Comparison of ENCODE assay signal across 8 cellular contexts in genomic region chr10:112182808-112183328, GRCh38. TPM values are rescaled to one million over a fixed set of nuclear protein-coding genes. Genes with fewer than 3 reads are reported as not detected.
A peak's percentile ranks its signal among the peaks of the same experiment; 100 is the strongest.
DNase-seq lines count a peak whose midpoint lies in the region; ATAC-seq and TF ChIP-seq lines count a peak whose summit lies in the region.

No MANE protein-coding gene starts in this region.

- peak overlapping the region; percentile 41 to 84 (median 66) for H3K4me3 ChIP-seq in transverse colon

- peak overlapping the region; percentile 63 for H3K27ac Mint-ChIP-seq in activated T-cell treated with anti-CD3 and anti-CD28 coated beads, Interleukin-2, amount 50 U/mL, for 72 hours
- peak overlapping the region; percentile 32 to 89 for H3K27ac Mint-ChIP-seq in activated naive CD4-positive, alpha-beta T cell treated with anti-CD3 and anti-CD28 coated beads, Interleukin-2, amount 50 U/mL, for 72 hours

- intact Hi-C loops in transverse colon (cut with DNase I; ENCODE audit: low total_unique reads) = no loop called here

- in situ Hi-C loops in transverse colon (cut with MboI; ENCODE audit: low pct_ligation_motif_present in 1 of 4, low pct_unique_long_range_greater_than_20kb in 1 of 4, low sequenced_read_pairs in 3 of 4) = loop anchor here (25.0 kb wide), 2 partner anchors 129 to 254 kb away; partner anchors contain the start of genes VTI1A (in 4 of the 4) and ZDHHC6 (in 4 of the 4)

- H3K27me3 Mint-ChIP-seq in activated T-cell treated with anti-CD3 and anti-CD28 coated beads, Interleukin-2, amount 50 U/mL, for 72 hours (ENCODE audit: low read depth) = peaks cover 7% of the 10 kb centered on the region

- H3K27me3 ChIP-seq in transverse colon = no peaks in the 10 kb centered on the region

- ATAC-seq in activated T-cell treated with anti-CD3 and anti-CD28 coated beads, Interleukin-2, amount 50 U/mL, for 72 hours (replicated peaks in 1 of 2) = no peak
- ATAC-seq in activated naive CD4-positive, alpha-beta T cell treated with anti-CD3 and anti-CD28 coated beads, Interleukin-2, amount 50 U/mL, for 72 hours = no peak
- peak; percentile 39 for ATAC-seq in left lobe of liver
- ATAC-seq in GM21737 (IDR thresholded peaks at IDR 0.05; ENCODE audit: unreplicated experiment) = no peak

- H3K4me3 Mint-ChIP-seq in activated T-cell treated with anti-CD3 and anti-CD28 coated beads, Interleukin-2, amount 50 U/mL, for 72 hours = peak overlapping the region; percentile 90 to 95

- H3K9me3 Mint-ChIP-seq in activated T-cell treated with anti-CD3 and anti-CD28 coated beads, Interleukin-2, amount 50 U/mL, for 72 hours = peaks cover 7 to 10% of the 10 kb centered on the region in 2 donors
- H3K9me3 Mint-ChIP-seq in activated naive CD4-positive, alpha-beta T cell treated with anti-CD3 and anti-CD28 coated beads, Interleukin-2, amount 50 U/mL, for 72 hours = peaks cover 0 to 13% of the 10 kb centered on the region in 2 donors

- no peaks in the 10 kb centered on the region for H3K9me3 ChIP-seq in transverse colon

- no peak for TF ChIP-seq POLR2A in transverse colon (IDR thresholded peaks at IDR 0.05)

- peaks cover 10 to 13% (median 12%) of the 10 kb centered on the region in 4 donors for H3K4me1 ChIP-seq in transverse colon

- peak overlapping the region; percentile 74 to 82 (median 79) for H3K27ac ChIP-seq in transverse colon

- H3K36me3 ChIP-seq in transverse colon = peaks cover 0 to 3% (median 0%) of the 10 kb centered on the region in 4 donors

- H3K36me3 Mint-ChIP-seq in activated T-cell treated with anti-CD3 and anti-CD28 coated beads, Interleukin-2, amount 50 U/mL, for 72 hours (ENCODE audit: insufficient read depth in 2 of 2) = peaks cover 8 to 17% of the 10 kb centered on the region in 2 donors
- peaks cover 13 to 28% of the 10 kb centered on the region in 2 donors for H3K36me3 Mint-ChIP-seq in activated naive CD4-positive, alpha-beta T cell treated with anti-CD3 and anti-CD28 coated beads, Interleukin-2, amount 50 U/mL, for 72 hours

- no peak for TF ChIP-seq EP300 in transverse colon (IDR thresholded peaks at IDR 0.05; ENCODE audit: low read depth)

- peaks cover 21% of the 10 kb centered on the region for H3K4me1 Mint-ChIP-seq in activated T-cell treated with anti-CD3 and anti-CD28 coated beads, Interleukin-2, amount 50 U/mL, for 72 hours (ENCODE audit: low read depth)

- WGBS in transverse colon (ENCODE audit: low coverage in 1 of 2), 2 donors = 16 to 40% methylated on average over 7 to 10 of the region's 10 CpGs

- no peak for TF ChIP-seq CTCF in transverse colon (IDR thresholded peaks at IDR 0.05)

- no peak for DNase-seq in activated T-cell treated with anti-CD3 and anti-CD28 coated beads, Interleukin-2, amount 50 U/mL, for 72 hours
- no peak for DNase-seq in activated T-cell treated with anti-CD3 and anti-CD28 coated beads for 4 hours
- DNase-seq in activated naive CD4-positive, alpha-beta T cell treated with anti-CD3 and anti-CD28 coated beads, Interleukin-2, amount 50 U/mL, for 72 hours (ENCODE audit: low spot score in 2 of 2) = no peak
- no peak for DNase-seq in left lobe of liver (ENCODE audit: low spot score)
- no peak for DNase-seq in transverse colon
- no peak for DNase-seq in hypothalamus (lab: John Stamatoyannopoulos, UW)
- DNase-seq in activated effector memory CD4-positive, alpha-beta T cell treated with Interleukin-2 at 50 U/mL for 16 hours = no peak

RNA-seq across cellular contexts. Expression of gene GPAM, which starts 0.7 kb away (rescaled TPM):
- total RNA-seq in activated T-cell treated with anti-CD3 and anti-CD28 coated beads, Interleukin-2, amount 50 U/mL, for 72 hours = 10 to 100 TPM in 1 of 2 donors, 1 to 10 TPM in 1; 8.1 to 10.6 TPM
- total RNA-seq in activated naive CD4-positive, alpha-beta T cell treated with anti-CD3 and anti-CD28 coated beads, Interleukin-2, amount 50 U/mL, for 72 hours = 1 to 10 TPM; 6.3 to 7.5 TPM
- total RNA-seq in left lobe of liver = 276 TPM
- 1 to 10 TPM in 3 of 4 donors, under 1 TPM in 1; 1.00 to 6.6 (median 5.8) TPM for total RNA-seq in transverse colon

Comparison
In these comparisons a context has a peak if more than half of its experiments do, and no peak if none do; other contexts are left out.
1. RNA of gene GPAM, which starts 0.7 kb away (total RNA-seq): 276 TPM in left lobe of liver (single experiment); 8.1 to 10.6 TPM in activated T-cell treated with anti-CD3 and anti-CD28 coated beads, Interleukin-2, amount 50 U/mL, for 72 hours, 6.3 to 7.5 TPM in activated naive CD4-positive, alpha-beta T cell treated with anti-CD3 and anti-CD28 coated beads, Interleukin-2, amount 50 U/mL, for 72 hours and 1.00 to 6.6 TPM in transverse colon; every median in the first group is over 10 times any median in the second.